ENCODE assay signal across 8 cellular contexts in genomic region chr12:6277982-6278438, GRCh38. TPM values are rescaled to one million over a fixed set of nuclear protein-coding genes. Genes with fewer than 3 reads are reported as not detected.
DNase-seq lines count a peak whose midpoint lies in the region; ATAC-seq and TF ChIP-seq lines count a peak whose summit lies in the region.

No MANE protein-coding gene starts in this region.

- no peaks in the 10 kb centered on the region for H3K36me3 ChIP-seq in CD4-positive, alpha-beta memory T cell (ENCODE audit: insufficient read depth, low read length)
- H3K36me3 ChIP-seq in GM23248 (ENCODE audit: low read depth) (no peaks in the 10 kb centered on the region), SJSA1 (no peaks in the 10 kb centered on the region), duodenal mucosa (ENCODE audit: control insufficient read depth in 1 of 2, insufficient read depth in 2 of 2, low read length in 2 of 2) (no peaks in the 10 kb centered on the region), upper lobe of right lung (no peaks in the 10 kb centered on the region)

- H3K36me3 Mint-ChIP-seq in CD4-positive, alpha-beta memory T cell, result no peaks in the 10 kb centered on the region
- no peaks in the 10 kb centered on the region for H3K36me3 Mint-ChIP-seq in natural killer cell treated with Interleukin-12 subunit alpha and Interleukin-12 subunit beta and Interleukin-15 and Interleukin-18, amount 100 ng/mL, for 72 hours

- H3K9me3 ChIP-seq in CD4-positive, alpha-beta memory T cell (ENCODE audit: control insufficient read depth in 1 of 2, low read length in 2 of 2), result no peaks in the 10 kb centered on the region
- no peaks in the 10 kb centered on the region for H3K9me3 ChIP-seq in GM23248 (ENCODE audit: low read depth)
- no peaks in the 10 kb centered on the region for H3K9me3 ChIP-seq in SJSA1 (replicated peaks)
- H3K9me3 ChIP-seq in duodenal mucosa (ENCODE audit: control insufficient read depth in 1 of 2, low read length in 2 of 2), result no peaks in the 10 kb centered on the region
- no peaks in the 10 kb centered on the region for H3K9me3 ChIP-seq in upper lobe of right lung

- H4K20me1 ChIP-seq in GM23248 (ENCODE audit: insufficient read depth), result no peaks in the 10 kb centered on the region

- in situ Hi-C loops in GM23248 (cut with MboI), result loop anchor here (5.0 kb wide), 1 partner anchor 81 kb away; no protein-coding TSS in a partner anchor

- H3K79me2 ChIP-seq in GM23248 (ENCODE audit: insufficient read depth), result no peaks in the 10 kb centered on the region

- H3F3A ChIP-seq in GM23248 (ENCODE audit: insufficient read depth), result peaks cover 21% of the 10 kb centered on the region

- H3K4me3 ChIP-seq in CD4-positive, alpha-beta memory T cell (ENCODE audit: low read length in 2 of 2), result peak overlapping the region in 1 of 2 donors; percentile 43
- H3K4me3 ChIP-seq in GM23248 (peak overlapping the region; percentile 66), SJSA1 (peak overlapping the region; percentile 40), duodenal mucosa (ENCODE audit: low read depth in 1 of 2, low read length in 2 of 2) (peak overlapping the region; percentile 54 to 56), upper lobe of right lung (peak overlapping the region; percentile 60)

- no peaks in the 10 kb centered on the region for H3K9me2 ChIP-seq in GM23248 (ENCODE audit: insufficient read depth)

- no peaks in the 10 kb centered on the region for H3K27me3 ChIP-seq in CD4-positive, alpha-beta memory T cell (ENCODE audit: insufficient read depth, low read length)
- H3K27me3 ChIP-seq in GM23248 (replicated peaks; ENCODE audit: insufficient read depth) (no peaks in the 10 kb centered on the region), SJSA1 (replicated peaks) (no peaks in the 10 kb centered on the region), duodenal mucosa (ENCODE audit: control insufficient read depth in 1 of 2, insufficient read depth in 2 of 2, low read length in 2 of 2) (no peaks in the 10 kb centered on the region), upper lobe of right lung (no peaks in the 10 kb centered on the region)

- H3K4me2 ChIP-seq in GM23248 (ENCODE audit: unreplicated experiment), result peak overlapping the region; percentile 64

- DNase-seq in CD4-positive, alpha-beta memory T cell, result peak in 2 of 5 donors; percentile 3 to 18
- DNase-seq in GM23248, result no peak
- DNase-seq in SJSA1 (ENCODE audit: low read depth in 1 of 2, low spot score in 2 of 2), result no peak
- no peak for DNase-seq in natural killer cell treated with Interleukin-12 subunit alpha and Interleukin-12 subunit beta and Interleukin-15 and Interleukin-18, amount 100 ng/mL, for 72 hours (ENCODE audit: low spot score)
- DNase-seq in upper lobe of right lung, result peak; percentile 87
- DNase-seq in iPS-NIHi11 (ENCODE audit: low spot score), result no peak
- no peak for DNase-seq in dermis blood vessel endothelial cell

- peaks cover 2 to 10% (median 4%) of the 10 kb centered on the region in 4 donors for H3K4me1 Mint-ChIP-seq in CD4-positive, alpha-beta memory T cell
- peaks cover 0 to 6% of the 10 kb centered on the region in 2 donors for H3K4me1 Mint-ChIP-seq in natural killer cell treated with Interleukin-12 subunit alpha and Interleukin-12 subunit beta and Interleukin-15 and Interleukin-18, amount 100 ng/mL, for 72 hours (ENCODE audit: low read depth in 2 of 2)

- CTCF ChIA-PET in CD4-positive, alpha-beta memory T cell (lab: Charles Lee; ENCODE audit: partially characterized antibody), result interaction anchor here (0.8 to 8.7 kb wide), 12 partner anchors 7 to 289 kb away, joined by 3 to 145 read pairs (median 4); no protein-coding TSS in a partner anchor

- no peak for TF ChIP-seq CTCF in upper lobe of right lung (IDR thresholded peaks at IDR 0.05)

- WGBS in GM23248 (ENCODE audit: low coverage in 1 of 2, low lambda C conversion rate in 2 of 2, missing lambda C conversion rate in 2 of 2), 2 experiments, result 33 to 40% methylated on average over 15 of the region's 15 CpGs

- intact Hi-C loops in CD4-positive, alpha-beta memory T cell (cut with micrococcal nuclease), result loop anchor here (1.0 kb wide), 2 partner anchors 83 to 215 kb away; no protein-coding TSS in a partner anchor
- intact Hi-C loops in upper lobe of right lung (cut with DNase I), result no loop called here

- H3K27me3 Mint-ChIP-seq in CD4-positive, alpha-beta memory T cell, result peaks cover 9 to 37% of the 10 kb centered on the region in 2 donors
- peaks cover 43 to 47% of the 10 kb centered on the region in 2 donors for H3K27me3 Mint-ChIP-seq in natural killer cell treated with Interleukin-12 subunit alpha and Interleukin-12 subunit beta and Interleukin-15 and Interleukin-18, amount 100 ng/mL, for 72 hours

- H3K27ac Mint-ChIP-seq in CD4-positive, alpha-beta memory T cell, result peak overlapping the region in 2 of 7 donors; percentile 23 to 54
- peak overlapping the region in 1 of 2 donors; percentile 26 for H3K27ac Mint-ChIP-seq in natural killer cell treated with Interleukin-12 subunit alpha and Interleukin-12 subunit beta and Interleukin-15 and Interleukin-18, amount 100 ng/mL, for 72 hours

- no peak overlapping the region for H3K27ac ChIP-seq in CD4-positive, alpha-beta memory T cell (ENCODE audit: low read depth, low read length)
- H3K27ac ChIP-seq in GM23248, result peak overlapping the region; percentile 27
- H3K27ac ChIP-seq in SJSA1, result peak overlapping the region; percentile 98
- H3K27ac ChIP-seq in duodenal mucosa (ENCODE audit: low read depth, low read length), result peak overlapping the region; percentile 78
- peak overlapping the region; percentile 95 for H3K27ac ChIP-seq in upper lobe of right lung

- H3K9me3 Mint-ChIP-seq in CD4-positive, alpha-beta memory T cell, result no peaks in the 10 kb centered on the region
- H3K9me3 Mint-ChIP-seq in natural killer cell treated with Interleukin-12 subunit alpha and Interleukin-12 subunit beta and Interleukin-15 and Interleukin-18, amount 100 ng/mL, for 72 hours, result no peaks in the 10 kb centered on the region

- peak overlapping the region; percentile 61 to 86 (median 80) for H3K4me3 Mint-ChIP-seq in CD4-positive, alpha-beta memory T cell
- H3K4me3 Mint-ChIP-seq in natural killer cell treated with Interleukin-12 subunit alpha and Interleukin-12 subunit beta and Interleukin-15 and Interleukin-18, amount 100 ng/mL, for 72 hours, result peak overlapping the region; percentile 73

- peaks cover 11% of the 10 kb centered on the region for H3K4me1 ChIP-seq in CD4-positive, alpha-beta memory T cell (ENCODE audit: insufficient read depth, low read length)
- peaks cover 22% of the 10 kb centered on the region for H3K4me1 ChIP-seq in GM23248 (ENCODE audit: insufficient read depth)
- H3K4me1 ChIP-seq in SJSA1 (replicated peaks), result peaks cover 37% of the 10 kb centered on the region
- peaks cover 30 to 31% of the 10 kb centered on the region in 2 donors for H3K4me1 ChIP-seq in duodenal mucosa (ENCODE audit: control insufficient read depth in 1 of 2, insufficient read depth in 2 of 2, low read length in 2 of 2)
- peaks cover 39% of the 10 kb centered on the region for H3K4me1 ChIP-seq in upper lobe of right lung

- peak overlapping the region; percentile 80 for H3K9ac ChIP-seq in GM23248
- H3K9ac ChIP-seq in duodenal mucosa (ENCODE audit: low read depth in 1 of 2, low read length in 2 of 2), result peak overlapping the region; percentile 63 to 76

- ATAC-seq in natural killer cell treated with Interleukin-12 subunit alpha and Interleukin-12 subunit beta and Interleukin-15 and Interleukin-18, amount 100 ng/mL, for 72 hours, result no peak
- ATAC-seq in upper lobe of right lung, result peak; percentile 26

- POLR2A ChIA-PET in CD4-positive, alpha-beta memory T cell (lab: Charles Lee; ENCODE audit: partially characterized antibody), result no interaction called here

- peak overlapping the region; percentile 58 for H2AFZ ChIP-seq in GM23248

RNA-seq across cellular contexts. Expression of gene PLEKHG6, which starts 32.5 kb away (rescaled TPM):
- total RNA-seq in CD4-positive, alpha-beta memory T cell, result not detected
- under 1 TPM in 1 of 2 donors, not detected in 1; 0.22 TPM for polyA plus RNA-seq in CD4-positive, alpha-beta memory T cell
- not detected in 2 replicates for total RNA-seq in GM23248 (2014; rRNA removed; shearing (Covaris generic))
- polyA plus RNA-seq in GM23248 (2016; fragmentation: Nextera tagmentation; extraction: Ambion mirVana), result 0.30 TPM in 1 of 2 replicates, not detected in the other
- 0.08 TPM in 1 of 2 replicates, not detected in the other for total RNA-seq in SJSA1 (2014; rRNA removed; shearing (Covaris generic))
- not detected for total RNA-seq in natural killer cell treated with Interleukin-12 subunit alpha and Interleukin-12 subunit beta and Interleukin-15 and Interleukin-18, amount 100 ng/mL, for 72 hours
- total RNA-seq in upper lobe of right lung (5.1 TPM), dermis blood vessel endothelial cell (0.09 TPM in 1 of 2 replicates, not detected in the other)
